Comparison of ENCODE assay signal across 23 cellular contexts in genomic region chr11:95327273-95327948, GRCh38.
A peak's percentile ranks its signal among the peaks of the same experiment; 100 is the strongest.
DNase-seq lines count a peak whose midpoint lies in the region; ATAC-seq and TF ChIP-seq lines count a peak whose summit lies in the region.
"Had no signal": no experiment of that assay in that cellular context is flagged by ENCODE, and none has a peak within 500 bp of the region (broad histone marks: within the 10 kb centered on the region; RNA-seq: fewer than 3 reads in every experiment).

No MANE protein-coding gene starts in this region.

- ATAC-seq in WTC11: peak; percentile 39
- ATAC-seq: GM23338 had no signal

- TF ChIP-seq EP300 in suprapubic skin (IDR thresholded peaks at IDR 0.05): no peak

- H3K27me3 ChIP-seq in suprapubic skin: no peaks in the 10 kb centered on the region

- 47% methylated on average over 2 of the region's 2 CpGs for WGBS in suprapubic skin

- POLR2A ChIA-PET in WTC11 (lab: Charles Lee): interaction anchor here (1.5 kb wide), 1 partner anchor 96 kb away, joined by 4 read pairs; the partner anchor contains the start of gene SESN3

- no peaks in the 10 kb centered on the region; the same call in 1 of the 2 replicates for H3K27me3 Mint-ChIP-seq in WTC11 (ENCODE audit: low read depth)

- CTCF ChIA-PET in WTC11 (lab: Charles Lee): interaction anchor here (0.9 kb wide), 1 partner anchor 218 kb away, joined by 3 read pairs; no protein-coding TSS in a partner anchor

- peaks cover 13% of the 10 kb centered on the region for H3K9me3 Mint-ChIP-seq in WTC11

- TF ChIP-seq CTCF in WTC11 (IDR thresholded peaks at IDR 0.05) (no peak), epithelial cell of esophagus (IDR thresholded peaks at IDR 0.05; ENCODE audit: insufficient read depth, low read depth, low read length, missing control alignments) (no peak), suprapubic skin (IDR thresholded peaks at IDR 0.05) (no peak)

- H3K27ac Mint-ChIP-seq in WTC11: no peak overlapping the region; the same call in 1 of the 2 replicates
- H3K27ac Mint-ChIP-seq: GM23338 had no signal

- H3K27ac ChIP-seq in suprapubic skin: peak overlapping the region; percentile 71
- H3K27ac ChIP-seq: 22Rv1, C4-2B, KMS-11, PC-9, RWPE1 had no signal

- H3K4me1 ChIP-seq in suprapubic skin: peaks cover 10% of the 10 kb centered on the region

- peaks cover 6% of the 10 kb centered on the region for H3K36me3 Mint-ChIP-seq in WTC11

- H3K4me3 ChIP-seq in epithelial cell of esophagus (ENCODE audit: low read length) (no peak overlapping the region), suprapubic skin (no peak overlapping the region)
- H3K4me3 ChIP-seq: GM23338, PC-9 had no signal

- DNase-seq in DMS53 (lab: John Stamatoyannopoulos, UW) (peak; percentile 19), DMS53 treated with DMSO at 0.1 percent for 48 hours (lab: John Stamatoyannopoulos, UW; ENCODE audit: unreplicated experiment) (no peak), WTC11 (ENCODE audit: low spot score) (no peak), epithelial cell of esophagus (ENCODE audit: low read depth) (peak; percentile 50), suprapubic skin (ENCODE audit: low spot score in 2 of 2) (no peak), HCEC 1CT (no peak), NCI-H146 treated with DMSO at 0.1 percent for 48 hours (lab: John Stamatoyannopoulos, UW; ENCODE audit: unreplicated experiment) (no peak)
- no peak for DNase-seq in activated CD4-positive, alpha-beta T cell treated with anti-CD3 and anti-CD28 coated beads, Interleukin-2, amount 50 U/mL, for 1 hour
- DNase-seq: AML-193, DMS 273 treated with DMSO at 0.1 percent for 48 hours, GF-D8, NCI-H1092, NCI-H1436 treated with DMSO at 0.1 percent for 48 hours, NCI-H2029 treated with DMSO at 0.1 percent for 48 hours, NCI-H510A, NCI-H82, PC-9, SIG-M5 had no signal

- no peak overlapping the region for H3K4me3 Mint-ChIP-seq in WTC11
- H3K4me3 Mint-ChIP-seq: GM23338 had no signal

- H3K4me1 Mint-ChIP-seq in WTC11: peaks cover 33% of the 10 kb centered on the region

- H3K9me3 ChIP-seq in suprapubic skin: no peaks in the 10 kb centered on the region

- H3K36me3 ChIP-seq in suprapubic skin: no peaks in the 10 kb centered on the region

- TF ChIP-seq POLR2A in suprapubic skin (IDR thresholded peaks at IDR 0.05): no peak

TF ChIP-seq in WTC11, 78 proteins besides CTCF, POLR2A, EP300 and RAD21:
- no peak for TF ChIP-seq JUN (CRISPR knock-in tag; IDR thresholded peaks at IDR 0.05)
- no peak for TF ChIP-seq GRHL2 (CRISPR knock-in tag; IDR thresholded peaks at IDR 0.05; ENCODE audit: insufficient replicate concordance, severe bottlenecking)
- TF ChIP-seq STAT6 (CRISPR knock-in tag; conservative IDR thresholded peaks at IDR 0.05; ENCODE audit: low read depth): no peak
- no peak for TF ChIP-seq OVOL2 (CRISPR knock-in tag; IDR thresholded peaks at IDR 0.05; ENCODE audit: borderline replicate concordance)
- no peak for TF ChIP-seq FOXJ3 (CRISPR knock-in tag; IDR thresholded peaks at IDR 0.05; ENCODE audit: borderline replicate concordance)
- no peak for TF ChIP-seq GTF2I (CRISPR knock-in tag; conservative IDR thresholded peaks at IDR 0.05)
- no peak for TF ChIP-seq CDX4 (CRISPR knock-in tag; IDR thresholded peaks at IDR 0.05; ENCODE audit: borderline replicate concordance)
TF ChIP-seq in WTC11: peak in this region for 0.

Comparison
In these comparisons a context has a peak if more than half of its experiments do, and no peak if none do; other contexts are left out.
1. DNase-seq: peak in DMS53 (single experiment) and epithelial cell of esophagus (single experiment); none in DMS53 treated with DMSO at 0.1 percent for 48 hours (single experiment), WTC11 (single experiment), suprapubic skin (0 of 2), HCEC 1CT (single experiment), NCI-H146 treated with DMSO at 0.1 percent for 48 hours (single experiment) and activated CD4-positive, alpha-beta T cell treated with anti-CD3 and anti-CD28 coated beads, Interleukin-2, amount 50 U/mL, for 1 hour (single experiment).